In genomic region chr13:41075034-41075433, GRCh38 we compare ENCODE assay signal across 1 cellular context.
TF ChIP-seq lines count a peak whose summit lies in the region.

No MANE protein-coding gene starts in this region.

TF ChIP-seq in H1, 55 proteins besides CTCF, POLR2A, EP300 and RAD21 (continued from another document):
- TF ChIP-seq SAP30 (IDR thresholded peaks at IDR 0.05; ENCODE audit: insufficient read depth, insufficient replicate concordance, low read length) (no peak), CHD1 (IDR thresholded peaks at IDR 0.05; ENCODE audit: low read depth, low read length) (no peak)
